21 cellular contexts compared by ENCODE assay signal in genomic region chr7:47267346-47267745, GRCh38.
"Had no signal": no experiment of that assay in that cellular context is flagged by ENCODE, and none has a peak within 500 bp of the region (broad histone marks: within the 10 kb centered on the region; RNA-seq: fewer than 3 reads in every experiment).

No MANE protein-coding gene starts in this region.

- H3K4me1 ChIP-seq: uterus had no signal

- H3K27me3 Mint-ChIP-seq: activated B cell treated with CpG ODN at 0.5 μM for 24 hours; activated CD4-positive, alpha-beta memory T cell treated with anti-CD3 and anti-CD28 coated beads for 36 hours; activated CD8-positive, alpha-beta memory T cell treated with anti-CD3 and anti-CD28 coated beads, Interleukin-2, amount 10 ng/mL, durations not matched to agents 7 days and 5 days; activated naive CD4-positive, alpha-beta T cell treated with anti-CD3 and anti-CD28 coated beads, Interleukin-2, amount 10 ng/mL, durations not matched to agents 7 days and 5 days; activated naive CD8-positive, alpha-beta T cell treated with anti-CD3 and anti-CD28 coated beads, Interleukin-2, amount 50 U/mL, for 24 hours; activated T-helper 17 cell treated with anti-CD3 and anti-CD28 coated beads, Interleukin-2, amount 50 U/mL, for 72 hours; central memory CD8-positive, alpha-beta T cell had no signal

- H3K27me3 ChIP-seq: brain microvascular endothelial cell, gastrocnemius medialis, ovary, sigmoid colon, uterus had no signal

- H3K9me3 Mint-ChIP-seq: activated B cell treated with CpG ODN at 0.5 μM for 24 hours; activated naive CD4-positive, alpha-beta T cell treated with anti-CD3 and anti-CD28 coated beads, Interleukin-2, amount 10 ng/mL, durations not matched to agents 7 days and 5 days; activated T-helper 17 cell treated with anti-CD3 and anti-CD28 coated beads, Interleukin-2, amount 50 U/mL, for 72 hours; central memory CD8-positive, alpha-beta T cell; natural killer cell had no signal

- H3K4me1 Mint-ChIP-seq: activated B cell treated with CpG ODN at 0.5 μM for 24 hours; activated CD8-positive, alpha-beta memory T cell treated with anti-CD3 and anti-CD28 coated beads, Interleukin-2, amount 10 ng/mL, durations not matched to agents 7 days and 5 days; activated naive CD4-positive, alpha-beta T cell treated with anti-CD3 and anti-CD28 coated beads, Interleukin-2, amount 10 ng/mL, durations not matched to agents 7 days and 5 days; activated T-helper 17 cell treated with anti-CD3 and anti-CD28 coated beads, Interleukin-2, amount 50 U/mL, for 72 hours; central memory CD8-positive, alpha-beta T cell; natural killer cell had no signal

- H3K27ac ChIP-seq: brain microvascular endothelial cell, ovary had no signal

- DNase-seq: activated B cell treated with CpG ODN at 0.5 μM for 24 hours; activated CD4-positive, alpha-beta memory T cell treated with anti-CD3 and anti-CD28 coated beads for 36 hours; activated CD4-positive, alpha-beta T cell treated with anti-CD3 and anti-CD28 coated beads for 4 hours; activated CD8-positive, alpha-beta memory T cell treated with anti-CD3 and anti-CD28 coated beads, Interleukin-2, amount 10 ng/mL, durations not matched to agents 7 days and 5 days; activated naive CD4-positive, alpha-beta T cell treated with anti-CD3 and anti-CD28 coated beads, Interleukin-2, amount 10 ng/mL, durations not matched to agents 7 days and 5 days; activated naive CD8-positive, alpha-beta T cell treated with anti-CD3 and anti-CD28 coated beads, Interleukin-2, amount 50 U/mL, for 24 hours; activated T-cell treated with anti-CD3 and anti-CD28 coated beads, Interleukin-2, amount 50 U/mL, for 1 hour; anterior cingulate cortex; mesendoderm; natural killer cell; ovary; stimulated activated CD8-positive, alpha-beta memory T cell treated with anti-CD3 and anti-CD28 coated beads, Interleukin-4, amount 100 ng/mL, for 48 hours; stimulated activated naive CD4-positive, alpha-beta T cell; uterus had no signal

- H3K36me3 ChIP-seq: brain microvascular endothelial cell, gastrocnemius medialis, ovary, sigmoid colon, uterus had no signal

- H3K4me3 ChIP-seq: coronary artery, gastrocnemius medialis, ovary, sigmoid colon, uterus had no signal

- ATAC-seq: activated CD8-positive, alpha-beta memory T cell treated with anti-CD3 and anti-CD28 coated beads, Interleukin-2, amount 10 ng/mL, durations not matched to agents 7 days and 5 days; activated naive CD8-positive, alpha-beta T cell treated with anti-CD3 and anti-CD28 coated beads, Interleukin-2, amount 50 U/mL, for 24 hours; activated T-helper 17 cell treated with anti-CD3 and anti-CD28 coated beads, Interleukin-2, amount 50 U/mL, for 72 hours; natural killer cell had no signal

- H3K4me3 Mint-ChIP-seq: activated B cell treated with CpG ODN at 0.5 μM for 24 hours; activated CD4-positive, alpha-beta memory T cell treated with anti-CD3 and anti-CD28 coated beads for 36 hours; activated CD8-positive, alpha-beta memory T cell treated with anti-CD3 and anti-CD28 coated beads, Interleukin-2, amount 10 ng/mL, durations not matched to agents 7 days and 5 days; activated naive CD4-positive, alpha-beta T cell treated with anti-CD3 and anti-CD28 coated beads, Interleukin-2, amount 10 ng/mL, durations not matched to agents 7 days and 5 days; activated naive CD8-positive, alpha-beta T cell treated with anti-CD3 and anti-CD28 coated beads, Interleukin-2, amount 50 U/mL, for 24 hours; activated T-helper 17 cell treated with anti-CD3 and anti-CD28 coated beads, Interleukin-2, amount 50 U/mL, for 72 hours; central memory CD8-positive, alpha-beta T cell; natural killer cell; T-helper 2 cell treated with Interferon-gamma antibody and Interleukin-4, amounts not matched to agents 5 μg/mL and 100 μg/mL, for 36 hours had no signal

- H3K9me3 ChIP-seq: gastrocnemius medialis, ovary, sigmoid colon, uterus had no signal

- H3K27ac Mint-ChIP-seq: activated B cell treated with CpG ODN at 0.5 μM for 24 hours; activated CD4-positive, alpha-beta memory T cell treated with anti-CD3 and anti-CD28 coated beads for 36 hours; activated CD8-positive, alpha-beta memory T cell treated with anti-CD3 and anti-CD28 coated beads, Interleukin-2, amount 10 ng/mL, durations not matched to agents 7 days and 5 days; activated naive CD4-positive, alpha-beta T cell treated with anti-CD3 and anti-CD28 coated beads, Interleukin-2, amount 10 ng/mL, durations not matched to agents 7 days and 5 days; activated naive CD8-positive, alpha-beta T cell treated with anti-CD3 and anti-CD28 coated beads, Interleukin-2, amount 50 U/mL, for 24 hours; activated T-helper 17 cell treated with anti-CD3 and anti-CD28 coated beads, Interleukin-2, amount 50 U/mL, for 72 hours; natural killer cell; T-helper 2 cell treated with Interferon-gamma antibody and Interleukin-4, amounts not matched to agents 5 μg/mL and 100 μg/mL, for 36 hours had no signal

- H3K36me3 Mint-ChIP-seq: activated CD4-positive, alpha-beta memory T cell treated with anti-CD3 and anti-CD28 coated beads for 36 hours; activated CD8-positive, alpha-beta memory T cell treated with anti-CD3 and anti-CD28 coated beads, Interleukin-2, amount 10 ng/mL, durations not matched to agents 7 days and 5 days; activated naive CD4-positive, alpha-beta T cell treated with anti-CD3 and anti-CD28 coated beads, Interleukin-2, amount 10 ng/mL, durations not matched to agents 7 days and 5 days; natural killer cell had no signal
